1 cellular context compared by ENCODE assay signal in genomic region chr20:48924711-48925109, GRCh38.
TF ChIP-seq lines count a peak whose summit lies in the region.

No MANE protein-coding gene starts in this region.

TF ChIP-seq in GM12878, 131 proteins besides CTCF, POLR2A, EP300 and RAD21 (continued from another document):
- TF ChIP-seq, protein P1, sequence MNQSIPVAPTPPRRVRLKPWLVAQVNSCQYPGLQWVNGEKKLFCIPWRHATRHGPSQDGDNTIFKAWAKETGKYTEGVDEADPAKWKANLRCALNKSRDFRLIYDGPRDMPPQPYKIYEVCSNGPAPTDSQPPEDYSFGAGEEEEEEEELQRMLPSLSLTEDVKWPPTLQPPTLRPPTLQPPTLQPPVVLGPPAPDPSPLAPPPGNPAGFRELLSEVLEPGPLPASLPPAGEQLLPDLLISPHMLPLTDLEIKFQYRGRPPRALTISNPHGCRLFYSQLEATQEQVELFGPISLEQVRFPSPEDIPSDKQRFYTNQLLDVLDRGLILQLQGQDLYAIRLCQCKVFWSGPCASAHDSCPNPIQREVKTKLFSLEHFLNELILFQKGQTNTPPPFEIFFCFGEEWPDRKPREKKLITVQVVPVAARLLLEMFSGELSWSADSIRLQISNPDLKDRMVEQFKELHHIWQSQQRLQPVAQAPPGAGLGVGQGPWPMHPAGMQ (IDR thresholded peaks at IDR 0.05; ENCODE audit: borderline replicate concordance) = no peak
- no peak for TF ChIP-seq CHD2 (IDR thresholded peaks at IDR 0.05; ENCODE audit: borderline replicate concordance, low read depth, low read length)
- no peak for TF ChIP-seq SMC3 (IDR thresholded peaks at IDR 0.05; ENCODE audit: borderline replicate concordance, low read length)
- TF ChIP-seq ZNF274 (IDR thresholded peaks at IDR 0.05; ENCODE audit: insufficient read depth, insufficient read length) = no peak
- no peak for TF ChIP-seq CREB1 (IDR thresholded peaks at IDR 0.05; ENCODE audit: low read depth)
- no peak for TF ChIP-seq BCL11A (IDR thresholded peaks at IDR 0.05; ENCODE audit: low read depth, low read length)
- no peak for TF ChIP-seq RUNX3 (IDR thresholded peaks at IDR 0.05; ENCODE audit: low read length)
- no peak for TF ChIP-seq TCF3 (IDR thresholded peaks at IDR 0.05; ENCODE audit: borderline replicate concordance, insufficient read depth, low read depth, low read length)
- no peak for TF ChIP-seq NR2C2 (IDR thresholded peaks at IDR 0.05; ENCODE audit: borderline replicate concordance, control insufficient read depth, insufficient read length, low read depth)
- no peak for TF ChIP-seq RFX5 (IDR thresholded peaks at IDR 0.05; ENCODE audit: low read depth, low read length)
- TF ChIP-seq CREM (IDR thresholded peaks at IDR 0.05; ENCODE audit: low read depth) = no peak
TF ChIP-seq in GM12878: peak in this region for 0.
